12 cellular contexts compared by ENCODE assay signal in the genomic region with DNA sequence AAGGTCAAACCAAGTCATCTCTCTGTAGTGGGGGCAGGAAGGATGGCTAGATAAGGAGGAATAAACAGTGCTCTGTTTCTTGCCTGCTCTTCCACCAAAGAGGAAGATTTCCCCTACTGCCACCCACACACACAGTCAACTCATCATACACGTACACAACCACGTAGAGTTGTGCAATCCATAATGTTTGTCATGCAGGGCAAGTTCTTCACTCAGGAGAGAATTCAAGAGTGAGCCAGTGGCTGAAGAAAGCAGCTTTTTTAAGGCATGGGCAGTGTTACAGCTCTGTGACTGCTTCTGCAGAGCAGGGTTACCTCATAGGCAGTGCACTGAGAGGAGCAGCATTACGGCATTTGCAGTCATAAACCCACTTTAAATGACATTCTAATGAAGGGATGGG.
DNase-seq lines count a peak whose midpoint lies in the region; ATAC-seq and TF ChIP-seq lines count a peak whose summit lies in the region.
"Had no signal": no experiment of that assay in that cellular context is flagged by ENCODE, and none has a peak within 500 bp of the region (broad histone marks: within the 10 kb centered on the region; RNA-seq: fewer than 3 reads in every experiment).

No MANE protein-coding gene starts in this region.

- TF ChIP-seq CTCF in heart left ventricle (IDR thresholded peaks at IDR 0.05) = no peak

- no peak for DNase-seq in heart left ventricle
- DNase-seq in cardiac septum (ENCODE audit: low spot score) = no peak
- DNase-seq in astrocyte of the hippocampus (ENCODE audit: low read depth, low spot score) = peak; percentile 9
- DNase-seq in hepatic stellate cell (ENCODE audit: low spot score) = peak; percentile 4
- no peak for DNase-seq in NCI-H1048 (lab: John Stamatoyannopoulos, UW)
- no peak for DNase-seq in NCI-H1105 treated with DMSO at 0.1 percent for 48 hours (lab: John Stamatoyannopoulos, UW)
- DNase-seq: midbrain, NCI-H1694 treated with DMSO at 0.1 percent for 48 hours, psoas muscle, T-helper 9 cell had no signal

- intact Hi-C loops in heart left ventricle (cut with DNase I) = no loop called here
- intact Hi-C loops in cardiac septum (cut with DNase I) = no loop called here

- H3K36me3 ChIP-seq in heart left ventricle = no peaks in the 10 kb centered on the region

- no peak overlapping the region for H3K27ac ChIP-seq in heart left ventricle
- H3K27ac ChIP-seq: psoas muscle had no signal

- WGBS in heart left ventricle, 4 donors = 69 to 88% (median 75%) methylated on average over 3 of the region's 3 CpGs

- H3K4me1 ChIP-seq in heart left ventricle = no peaks in the 10 kb centered on the region

- no peak overlapping the region for H3K4me3 ChIP-seq in heart left ventricle
- H3K4me3 ChIP-seq: psoas muscle had no signal

- no peaks in the 10 kb centered on the region for H3K9me3 ChIP-seq in heart left ventricle
- H3K9me3 ChIP-seq: psoas muscle had no signal

- no peaks in the 10 kb centered on the region for H3K27me3 ChIP-seq in heart left ventricle

- ATAC-seq in heart left ventricle (peak in 3 of 4 donors; percentile 37 to 72 (median 66)), HG03521 (IDR thresholded peaks at IDR 0.05; ENCODE audit: unreplicated experiment) (no peak), SK-N-SH treated with all-trans-retinoic acid at 6 μM for 48 hours (no peak)

- no peak for TF ChIP-seq POLR2A in heart left ventricle (IDR thresholded peaks at IDR 0.05)

TF ChIP-seq in SK-N-SH treated with all-trans-retinoic acid at 6 μM for 48 hours, 23 proteins besides CTCF, POLR2A, EP300 and RAD21:
- TF ChIP-seq ZFP3 (CRISPR knock-in tag; IDR thresholded peaks at IDR 0.05) (no peak), ZNF70 (CRISPR knock-in tag; IDR thresholded peaks at IDR 0.05) (no peak), ZC3H10 (CRISPR knock-in tag; IDR thresholded peaks at IDR 0.05) (no peak), ZNF8 (CRISPR knock-in tag; IDR thresholded peaks at IDR 0.05) (no peak), OSR1 (CRISPR knock-in tag; IDR thresholded peaks at IDR 0.05) (no peak), SNAI2 (CRISPR knock-in tag; IDR thresholded peaks at IDR 0.05) (no peak), TOX (CRISPR knock-in tag; IDR thresholded peaks at IDR 0.05; ENCODE audit: borderline replicate concordance) (no peak), ZFP30 (CRISPR knock-in tag; IDR thresholded peaks at IDR 0.05) (no peak)
- TF ChIP-seq, protein P1, sequence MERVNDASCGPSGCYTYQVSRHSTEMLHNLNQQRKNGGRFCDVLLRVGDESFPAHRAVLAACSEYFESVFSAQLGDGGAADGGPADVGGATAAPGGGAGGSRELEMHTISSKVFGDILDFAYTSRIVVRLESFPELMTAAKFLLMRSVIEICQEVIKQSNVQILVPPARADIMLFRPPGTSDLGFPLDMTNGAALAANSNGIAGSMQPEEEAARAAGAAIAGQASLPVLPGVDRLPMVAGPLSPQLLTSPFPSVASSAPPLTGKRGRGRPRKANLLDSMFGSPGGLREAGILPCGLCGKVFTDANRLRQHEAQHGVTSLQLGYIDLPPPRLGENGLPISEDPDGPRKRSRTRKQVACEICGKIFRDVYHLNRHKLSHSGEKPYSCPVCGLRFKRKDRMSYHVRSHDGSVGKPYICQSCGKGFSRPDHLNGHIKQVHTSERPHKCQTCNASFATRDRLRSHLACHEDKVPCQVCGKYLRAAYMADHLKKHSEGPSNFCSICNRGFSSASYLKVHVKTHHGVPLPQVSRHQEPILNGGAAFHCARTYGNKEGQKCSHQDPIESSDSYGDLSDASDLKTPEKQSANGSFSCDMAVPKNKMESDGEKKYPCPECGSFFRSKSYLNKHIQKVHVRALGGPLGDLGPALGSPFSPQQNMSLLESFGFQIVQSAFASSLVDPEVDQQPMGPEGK (CRISPR knock-in tag; IDR thresholded peaks at IDR 0.05; ENCODE audit: borderline replicate concordance) = no peak
- TF ChIP-seq, protein P2, sequence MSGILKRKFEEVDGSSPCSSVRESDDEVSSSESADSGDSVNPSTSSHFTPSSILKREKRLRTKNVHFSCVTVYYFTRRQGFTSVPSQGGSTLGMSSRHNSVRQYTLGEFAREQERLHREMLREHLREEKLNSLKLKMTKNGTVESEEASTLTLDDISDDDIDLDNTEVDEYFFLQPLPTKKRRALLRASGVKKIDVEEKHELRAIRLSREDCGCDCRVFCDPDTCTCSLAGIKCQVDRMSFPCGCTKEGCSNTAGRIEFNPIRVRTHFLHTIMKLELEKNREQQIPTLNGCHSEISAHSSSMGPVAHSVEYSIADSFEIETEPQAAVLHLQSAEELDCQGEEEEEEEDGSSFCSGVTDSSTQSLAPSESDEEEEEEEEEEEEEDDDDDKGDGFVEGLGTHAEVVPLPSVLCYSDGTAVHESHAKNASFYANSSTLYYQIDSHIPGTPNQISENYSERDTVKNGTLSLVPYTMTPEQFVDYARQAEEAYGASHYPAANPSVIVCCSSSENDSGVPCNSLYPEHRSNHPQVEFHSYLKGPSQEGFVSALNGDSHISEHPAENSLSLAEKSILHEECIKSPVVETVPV (CRISPR knock-in tag; IDR thresholded peaks at IDR 0.05) = no peak

Comparison
In these comparisons a context has a peak if more than half of its experiments do, and no peak if none do; other contexts are left out.
1. ATAC-seq: peak in heart left ventricle (3 of 4); none in HG03521 (single experiment) and SK-N-SH treated with all-trans-retinoic acid at 6 μM for 48 hours (single experiment).
2. DNase-seq: peak in astrocyte of the hippocampus (single experiment) and hepatic stellate cell (single experiment); none in heart left ventricle (0 of 5), cardiac septum (single experiment), NCI-H1048 (single experiment) and NCI-H1105 treated with DMSO at 0.1 percent for 48 hours (single experiment).